22 cellular contexts compared by ENCODE assay signal in the genomic region with DNA sequence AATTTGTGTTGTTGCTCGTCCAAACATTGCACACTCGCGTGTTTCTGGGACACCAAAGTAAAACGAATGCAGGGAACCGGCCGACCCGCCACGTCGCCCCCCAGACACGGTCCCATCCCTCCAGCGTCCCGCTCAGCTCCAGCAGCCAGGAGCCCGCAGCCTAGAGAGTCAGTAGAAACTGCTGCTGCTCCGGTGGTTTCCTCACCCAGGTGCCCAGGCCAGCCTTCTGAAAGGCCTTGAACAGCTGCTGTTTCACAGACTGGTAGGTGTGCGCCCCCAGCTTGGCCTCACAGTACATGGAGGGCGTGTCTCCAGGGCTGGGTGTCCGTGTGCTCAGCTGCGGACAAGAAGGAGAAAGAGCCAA.
DNase-seq lines count a peak whose midpoint lies in the region; ATAC-seq and TF ChIP-seq lines count a peak whose summit lies in the region.
"Had no signal": no experiment of that assay in that cellular context is flagged by ENCODE, and none has a peak within 500 bp of the region (broad histone marks: within the 10 kb centered on the region; RNA-seq: fewer than 3 reads in every experiment).

No MANE protein-coding gene starts in this region.

- no peaks in the 10 kb centered on the region for H3K36me3 ChIP-seq in sigmoid colon
- H3K36me3 ChIP-seq: esophagus squamous epithelium, gastrocnemius medialis had no signal

- TF ChIP-seq CTCF in glutamatergic neuron (IDR thresholded peaks at IDR 0.05; ENCODE audit: partially characterized antibody, unreplicated experiment): no peak
- no peak for TF ChIP-seq CTCF in sigmoid colon (IDR thresholded peaks at IDR 0.05)

- H3K4me1 Mint-ChIP-seq in glutamatergic neuron (ENCODE audit: low read depth, unreplicated experiment): peaks cover 9% of the 10 kb centered on the region

- H3K9me3 ChIP-seq in sigmoid colon: no peaks in the 10 kb centered on the region
- H3K9me3 ChIP-seq: esophagus squamous epithelium, gastrocnemius medialis had no signal

- no peak overlapping the region for H3K27ac ChIP-seq in sigmoid colon
- H3K27ac ChIP-seq: esophagus squamous epithelium, gastrocnemius medialis had no signal

- no peaks in the 10 kb centered on the region for H3K4me1 ChIP-seq in sigmoid colon
- H3K4me1 ChIP-seq: gastrocnemius medialis had no signal

- intact Hi-C loops in sigmoid colon (cut with DNase I): no loop called here

- H3K27me3 Mint-ChIP-seq in glutamatergic neuron (ENCODE audit: unreplicated experiment): peaks cover 7% of the 10 kb centered on the region

- no peak for ATAC-seq in activated naive CD4-positive, alpha-beta T cell treated with anti-CD3 and anti-CD28 coated beads, Interleukin-2, amount 50 U/mL, for 72 hours
- ATAC-seq: gastrocnemius medialis had no signal

- H3K36me3 Mint-ChIP-seq in glutamatergic neuron (ENCODE audit: unreplicated experiment): peaks cover 5% of the 10 kb centered on the region
- H3K36me3 Mint-ChIP-seq in activated naive CD4-positive, alpha-beta T cell treated with anti-CD3 and anti-CD28 coated beads, Interleukin-2, amount 50 U/mL, for 72 hours: no peaks in the 10 kb centered on the region
- H3K36me3 Mint-ChIP-seq: type B pancreatic cell had no signal

- no peak overlapping the region for H3K27ac Mint-ChIP-seq in glutamatergic neuron (ENCODE audit: unreplicated experiment)
- peak overlapping the region in 1 of 2 donors; percentile 74 for H3K27ac Mint-ChIP-seq in activated naive CD4-positive, alpha-beta T cell treated with anti-CD3 and anti-CD28 coated beads, Interleukin-2, amount 50 U/mL, for 72 hours
- H3K27ac Mint-ChIP-seq: activated naive CD4-positive, alpha-beta T cell treated with anti-CD3 and anti-CD28 coated beads for 36 hours; activated T-cell treated with anti-CD3 and anti-CD28 coated beads, Interleukin-2, amount 50 U/mL, for 24 hours; nephron progenitor cell; T-helper 1 cell treated with Interleukin-12 subunit alpha and Interleukin-12 subunit beta and Interleukin-4 antibody, amounts not matched to agents 30 μg/mL and 1 μg/mL, for 36 hours; type B pancreatic cell had no signal

- H3K9me3 Mint-ChIP-seq in glutamatergic neuron (ENCODE audit: unreplicated experiment): peaks cover 4% of the 10 kb centered on the region
- H3K9me3 Mint-ChIP-seq in activated naive CD4-positive, alpha-beta T cell treated with anti-CD3 and anti-CD28 coated beads, Interleukin-2, amount 50 U/mL, for 72 hours: no peaks in the 10 kb centered on the region
- H3K9me3 Mint-ChIP-seq: activated naive CD4-positive, alpha-beta T cell treated with anti-CD3 and anti-CD28 coated beads for 36 hours; activated T-cell treated with anti-CD3 and anti-CD28 coated beads, Interleukin-2, amount 50 U/mL, for 24 hours; nephron progenitor cell; T-helper 1 cell treated with Interleukin-12 subunit alpha and Interleukin-12 subunit beta and Interleukin-4 antibody, amounts not matched to agents 30 μg/mL and 1 μg/mL, for 36 hours; type B pancreatic cell had no signal

- no peak overlapping the region for H3K4me3 ChIP-seq in sigmoid colon
- H3K4me3 ChIP-seq: esophagus squamous epithelium, gastrocnemius medialis had no signal

- no peak overlapping the region for H3K4me3 Mint-ChIP-seq in glutamatergic neuron (ENCODE audit: unreplicated experiment)
- H3K4me3 Mint-ChIP-seq: activated naive CD4-positive, alpha-beta T cell treated with anti-CD3 and anti-CD28 coated beads for 36 hours; activated T-cell treated with anti-CD3 and anti-CD28 coated beads, Interleukin-2, amount 50 U/mL, for 24 hours; nephron progenitor cell; T-helper 1 cell treated with Interleukin-12 subunit alpha and Interleukin-12 subunit beta and Interleukin-4 antibody, amounts not matched to agents 30 μg/mL and 1 μg/mL, for 36 hours; type B pancreatic cell had no signal

- DNase-seq in NCI-H1417 (lab: John Stamatoyannopoulos, UW): peak; percentile 10 to 75 (median 63)
- no peak for DNase-seq in NCI-H1417 treated with DMSO at 0.1 percent for 48 hours (lab: John Stamatoyannopoulos, UW)
- peak; percentile 91 for DNase-seq in NCI-H510A (lab: John Stamatoyannopoulos, UW)
- peak; percentile 13 for DNase-seq in glutamatergic neuron
- DNase-seq in sigmoid colon: peak; percentile 30
- no peak for DNase-seq in activated naive CD4-positive, alpha-beta T cell treated with anti-CD3 and anti-CD28 coated beads, Interleukin-2, amount 50 U/mL, for 72 hours (ENCODE audit: low spot score in 2 of 2)
- DNase-seq in HPDE6-E6E7 (ENCODE audit: extremely low spot score): no peak
- DNase-seq in MV-4-11 (lab: John Stamatoyannopoulos, UW): no peak
- DNase-seq: 8988T; activated CD4-positive, alpha-beta T cell treated with anti-CD3 and anti-CD28 coated beads for 1 hour; activated CD8-positive, alpha-beta memory T cell treated with anti-CD3 and anti-CD28 coated beads for 24 hours; activated naive CD4-positive, alpha-beta T cell treated with anti-CD3 and anti-CD28 coated beads for 36 hours; activated T-cell treated with anti-CD3 and anti-CD28 coated beads, Interleukin-2, amount 50 U/mL, for 24 hours; AML-193; amygdala; esophagus squamous epithelium; gastrocnemius medialis; NCI-H1930; NCI-H226; nephron progenitor cell had no signal

- 66 to 81% methylated on average over 18 of the region's 18 CpGs for WGBS in sigmoid colon, 2 donors

- H3K27me3 ChIP-seq in sigmoid colon: peaks cover 0 to 6% (median 0%) of the 10 kb centered on the region in 3 donors
- H3K27me3 ChIP-seq: esophagus squamous epithelium, gastrocnemius medialis had no signal

- no peak for TF ChIP-seq EP300 in sigmoid colon (IDR thresholded peaks at IDR 0.05)

- TF ChIP-seq POLR2A in sigmoid colon (IDR thresholded peaks at IDR 0.05): no peak

Comparison
In these comparisons a context has a peak if more than half of its experiments do, and no peak if none do; other contexts are left out.
1. DNase-seq: peak in NCI-H1417 (3 of 3), NCI-H510A (single experiment), glutamatergic neuron (single experiment) and sigmoid colon (single experiment); none in NCI-H1417 treated with DMSO at 0.1 percent for 48 hours (single experiment), activated naive CD4-positive, alpha-beta T cell treated with anti-CD3 and anti-CD28 coated beads, Interleukin-2, amount 50 U/mL, for 72 hours (0 of 2), HPDE6-E6E7 (single experiment) and MV-4-11 (single experiment).